In the genomic region with DNA sequence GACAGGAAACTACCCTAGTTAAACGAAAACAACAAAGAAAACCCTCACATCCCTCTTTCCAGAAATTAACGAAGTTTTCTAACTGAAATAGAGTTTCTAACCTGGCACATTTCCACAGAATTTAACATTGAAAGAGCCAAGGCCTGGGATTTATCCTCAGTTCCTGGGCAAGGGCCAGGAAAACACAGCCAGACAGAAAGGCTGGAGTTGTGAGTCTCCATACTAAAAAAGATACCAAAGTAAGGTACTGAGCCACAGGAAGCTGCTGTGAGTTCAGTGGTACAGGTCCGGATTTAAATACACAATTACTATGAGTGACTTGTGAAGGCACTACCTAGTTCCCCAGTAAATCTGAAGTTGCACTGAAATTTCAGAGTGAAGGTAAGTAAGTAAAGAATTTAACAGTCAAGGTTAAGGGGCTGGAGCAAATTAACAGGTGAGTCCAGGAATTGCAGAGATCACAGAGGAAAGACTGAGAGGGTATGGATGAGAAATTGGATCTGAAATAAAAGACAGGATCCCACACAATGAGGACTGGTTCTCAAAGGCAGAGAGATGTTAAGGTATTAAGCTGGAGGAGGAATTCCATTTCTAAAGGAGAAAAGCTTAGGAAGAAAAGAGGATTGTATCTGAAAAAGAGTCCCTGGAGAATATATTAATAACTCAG, we compare ENCODE assay signal across 8 cellular contexts. TPM values are rescaled to one million over a fixed set of nuclear protein-coding genes. Genes with fewer than 3 reads are reported as not detected.
A peak's percentile ranks its signal among the peaks of the same experiment; 100 is the strongest.
DNase-seq lines count a peak whose midpoint lies in the region; ATAC-seq and TF ChIP-seq lines count a peak whose summit lies in the region.

No MANE protein-coding gene starts in this region.

- H3K9me3 Mint-ChIP-seq in activated CD8-positive, alpha-beta T cell treated with anti-CD3 and anti-CD28 coated beads, Interleukin-2, amount 10 ng/mL, durations not matched to agents 7 days and 5 days (ENCODE audit: insufficient read depth), result no peaks in the 10 kb centered on the region

- H3K4me1 ChIP-seq in HUES6 (ENCODE audit: control insufficient read depth, insufficient read depth, low read length), result peaks cover 12% of the 10 kb centered on the region; the same call in 1 of the 2 replicates

- H3K9me3 ChIP-seq in HUES6 (ENCODE audit: control insufficient read depth, insufficient read depth, low read depth, low read length), result no peaks in the 10 kb centered on the region

- H3K27ac Mint-ChIP-seq in activated CD8-positive, alpha-beta T cell treated with anti-CD3 and anti-CD28 coated beads, Interleukin-2, amount 10 ng/mL, durations not matched to agents 7 days and 5 days, result peak overlapping the region; percentile 84

- POLR2A ChIA-PET in activated CD8-positive, alpha-beta T cell treated with anti-CD3 and anti-CD28 coated beads, Interleukin-2, amount 10 ng/mL, durations not matched to agents 7 days and 5 days (lab: Charles Lee), result interaction anchor here (1.0 to 3.4 kb wide), 10 partner anchors 14 to 98 kb away, joined by 3 to 42 read pairs (median 4); a partner anchor contains a TSS

- no peaks in the 10 kb centered on the region for H3K27me3 Mint-ChIP-seq in activated CD8-positive, alpha-beta T cell treated with anti-CD3 and anti-CD28 coated beads, Interleukin-2, amount 10 ng/mL, durations not matched to agents 7 days and 5 days (ENCODE audit: low read depth)

- intact Hi-C loops in left cardiac atrium (cut with DNase I), result loop anchor here in 1 of 2 donors (5.0 kb wide), 1 partner anchor 65 kb away; no protein-coding TSS in a partner anchor

- H3K27ac ChIP-seq in HUES6 (ENCODE audit: low read depth, low read length), result no peak overlapping the region

- in situ Hi-C loops in GM13977 (cut with MboI; ENCODE audit: low pct_unique_long_range_greater_than_20kb, low sequenced_read_pairs, unreplicated experiment), result no loop called here
- in situ Hi-C loops in KBM-7 (cut with MboI; ENCODE audit: low pct_unique_long_range_greater_than_20kb, low sequenced_read_pairs), result no loop called here

- no peak for TF ChIP-seq CTCF in GM13977 (IDR thresholded peaks at IDR 0.05; ENCODE audit: extremely low read depth, insufficient read depth, missing control alignments)

- H3K4me3 ChIP-seq in HUES6 (ENCODE audit: low read depth, low read length), result peak overlapping the region; percentile 66

- H3K4me3 Mint-ChIP-seq in activated CD8-positive, alpha-beta T cell treated with anti-CD3 and anti-CD28 coated beads, Interleukin-2, amount 10 ng/mL, durations not matched to agents 7 days and 5 days, result peak overlapping the region; percentile 85

- peaks cover 61% of the 10 kb centered on the region for H3K4me1 Mint-ChIP-seq in activated CD8-positive, alpha-beta T cell treated with anti-CD3 and anti-CD28 coated beads, Interleukin-2, amount 10 ng/mL, durations not matched to agents 7 days and 5 days (ENCODE audit: low read depth)

- H3K27me3 ChIP-seq in HUES6 (ENCODE audit: control insufficient read depth, insufficient read depth, low read length), result peaks cover 63% of the 10 kb centered on the region

- H3K36me3 Mint-ChIP-seq in activated CD8-positive, alpha-beta T cell treated with anti-CD3 and anti-CD28 coated beads, Interleukin-2, amount 10 ng/mL, durations not matched to agents 7 days and 5 days (ENCODE audit: low read depth), result peaks cover 13% of the 10 kb centered on the region

- H3K9ac ChIP-seq in HUES6 (ENCODE audit: low read length), result peak overlapping the region; percentile 55

- H3K36me3 ChIP-seq in HUES6 (ENCODE audit: control insufficient read depth, insufficient read depth, low read length), result no peaks in the 10 kb centered on the region

- CTCF ChIA-PET in activated CD8-positive, alpha-beta T cell treated with anti-CD3 and anti-CD28 coated beads, Interleukin-2, amount 10 ng/mL, durations not matched to agents 7 days and 5 days (lab: Charles Lee), result interaction anchor here (1.0 to 7.3 kb wide), 11 partner anchors 13 to 112 kb away, joined by 3 to 46 read pairs (median 8); a partner anchor contains a TSS

- ATAC-seq in activated CD8-positive, alpha-beta T cell treated with anti-CD3 and anti-CD28 coated beads, Interleukin-2, amount 10 ng/mL, durations not matched to agents 7 days and 5 days, result no peak
- ATAC-seq in left cardiac atrium, result no peak

- peak; percentile 38 for DNase-seq in activated CD8-positive, alpha-beta T cell treated with anti-CD3 and anti-CD28 coated beads, Interleukin-2, amount 10 ng/mL, durations not matched to agents 7 days and 5 days
- peak; percentile 53 for DNase-seq in left cardiac atrium
- peak; percentile 15 for DNase-seq in retina
- DNase-seq in T-helper 9 cell, result no peak
- no peak for DNase-seq in stimulated activated CD4-positive, alpha-beta T cell treated with anti-CD3 and anti-CD28 coated beads, Interleukin-4, amount 100 ng/mL, for 4 hours
- no peak for DNase-seq in GM13977 (ENCODE audit: low spot score)
- no peak for DNase-seq in KBM-7

RNA-seq across cellular contexts. Expression of a gene that starts 0.9 kb away (rescaled TPM):
- 10 to 100 TPM; 45.8 to 48.4 TPM for total RNA-seq in activated CD8-positive, alpha-beta T cell treated with anti-CD3 and anti-CD28 coated beads, Interleukin-2, amount 10 ng/mL, durations not matched to agents 7 days and 5 days
- total RNA-seq in left cardiac atrium, result 10 to 100 TPM; 25.7 to 32.3 TPM

RNA-seq across cellular contexts. Expression of a gene that starts 7.5 kb away (rescaled TPM):
- 1 to 10 TPM; 1.8 to 2.4 TPM for total RNA-seq in activated CD8-positive, alpha-beta T cell treated with anti-CD3 and anti-CD28 coated beads, Interleukin-2, amount 10 ng/mL, durations not matched to agents 7 days and 5 days
- total RNA-seq in left cardiac atrium, result 1 to 10 TPM in 1 of 2 donors, under 1 TPM in 1; 0.94 to 1.8 TPM

RNA-seq across cellular contexts. Expression of a gene that starts 7.6 kb away (rescaled TPM):
- 10 to 100 TPM; 25.0 to 26.5 TPM for total RNA-seq in activated CD8-positive, alpha-beta T cell treated with anti-CD3 and anti-CD28 coated beads, Interleukin-2, amount 10 ng/mL, durations not matched to agents 7 days and 5 days
- 10 to 100 TPM; 38.4 to 45.8 TPM for total RNA-seq in left cardiac atrium

RNA-seq across cellular contexts. Expression of a gene that starts 29.6 kb away (rescaled TPM):
- total RNA-seq in activated CD8-positive, alpha-beta T cell treated with anti-CD3 and anti-CD28 coated beads, Interleukin-2, amount 10 ng/mL, durations not matched to agents 7 days and 5 days, result 100 to 1,000 TPM; 202 to 204 TPM
- total RNA-seq in left cardiac atrium, result 10 to 100 TPM; 67.0 to 99.2 TPM

RNA-seq across cellular contexts. Expression of a gene that starts 38.4 kb away (rescaled TPM):
- 10 to 100 TPM; 33.3 to 35.9 TPM for total RNA-seq in activated CD8-positive, alpha-beta T cell treated with anti-CD3 and anti-CD28 coated beads, Interleukin-2, amount 10 ng/mL, durations not matched to agents 7 days and 5 days
- 10 to 100 TPM; 19.0 to 20.3 TPM for total RNA-seq in left cardiac atrium

Comparison
In these comparisons a context has a peak if more than half of its experiments do, and no peak if none do; other contexts are left out.
1. DNase-seq: peak in activated CD8-positive, alpha-beta T cell treated with anti-CD3 and anti-CD28 coated beads, Interleukin-2, amount 10 ng/mL, durations not matched to agents 7 days and 5 days (single experiment), left cardiac atrium (single experiment) and retina (single experiment); none in T-helper 9 cell (single experiment), stimulated activated CD4-positive, alpha-beta T cell treated with anti-CD3 and anti-CD28 coated beads, Interleukin-4, amount 100 ng/mL, for 4 hours (0 of 2), GM13977 (single experiment) and KBM-7 (single experiment).